Comparison of ENCODE assay signal across 16 cellular contexts in the genomic region with DNA sequence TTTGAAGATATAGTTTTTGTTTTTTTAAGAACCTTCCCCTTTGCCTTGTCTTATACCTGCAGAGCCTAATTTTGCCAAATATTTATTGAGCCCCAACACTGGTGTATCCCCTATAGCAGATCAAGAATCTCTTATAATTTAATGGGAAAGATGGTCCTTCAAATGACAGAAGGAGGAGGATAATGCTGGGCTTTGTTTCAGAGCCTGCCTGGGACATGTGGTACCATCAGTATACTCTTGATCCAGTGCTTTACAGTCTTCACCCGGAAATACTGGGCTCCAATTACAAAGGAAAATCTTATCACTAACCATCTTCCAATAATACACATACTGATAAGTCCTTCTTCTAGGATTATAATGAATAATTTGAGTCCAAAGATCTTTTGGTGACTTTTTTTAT.
A peak's percentile ranks its signal among the peaks of the same experiment; 100 is the strongest.
DNase-seq lines count a peak whose midpoint lies in the region; ATAC-seq and TF ChIP-seq lines count a peak whose summit lies in the region.
"Had no signal": no experiment of that assay in that cellular context is flagged by ENCODE, and none has a peak within 500 bp of the region (broad histone marks: within the 10 kb centered on the region; RNA-seq: fewer than 3 reads in every experiment).

No MANE protein-coding gene starts in this region.

- H2AFZ ChIP-seq in osteoblast (ENCODE audit: low read length), result no peak overlapping the region
- H2AFZ ChIP-seq: GM23338 had no signal

- POLR2A ChIA-PET in naive thymus-derived CD8-positive, alpha-beta T cell (lab: Charles Lee), result no interaction called here

- H3K4me2 ChIP-seq in osteoblast (ENCODE audit: insufficient read depth, low read length), result no peak overlapping the region
- H3K4me2 ChIP-seq: GM23338 had no signal

- CTCF ChIA-PET in activated CD8-positive, alpha-beta memory T cell treated with anti-CD3 and anti-CD28 coated beads, Interleukin-2, amount 10 ng/mL, durations not matched to agents 7 days and 5 days (lab: Charles Lee), result no interaction called here

- no peak overlapping the region for H3K4me3 ChIP-seq in osteoblast (ENCODE audit: insufficient read depth, low read length)
- H3K4me3 ChIP-seq: GM23338, Peyer's patch had no signal

- peak overlapping the region; percentile 79 for H3K27ac Mint-ChIP-seq in activated CD8-positive, alpha-beta memory T cell treated with anti-CD3 and anti-CD28 coated beads, Interleukin-2, amount 10 ng/mL, durations not matched to agents 7 days and 5 days
- no peak overlapping the region for H3K27ac Mint-ChIP-seq in naive thymus-derived CD8-positive, alpha-beta T cell
- H3K27ac Mint-ChIP-seq: CD4-positive, CD25-positive, alpha-beta regulatory T cell; GM23338 had no signal

- no peaks in the 10 kb centered on the region for H3K9me3 Mint-ChIP-seq in activated CD8-positive, alpha-beta memory T cell treated with anti-CD3 and anti-CD28 coated beads, Interleukin-2, amount 10 ng/mL, durations not matched to agents 7 days and 5 days (ENCODE audit: low read depth)
- H3K9me3 Mint-ChIP-seq in naive thymus-derived CD8-positive, alpha-beta T cell, result no peaks in the 10 kb centered on the region
- H3K9me3 Mint-ChIP-seq: IgD-negative memory B cell had no signal

- H3K27ac ChIP-seq in angular gyrus (ENCODE audit: low read depth, low read length) (peak overlapping the region; percentile 93), osteoblast (ENCODE audit: low read depth, low read length) (no peak overlapping the region)
- H3K27ac ChIP-seq: Peyer's patch had no signal

- H3K4me3 Mint-ChIP-seq in activated CD8-positive, alpha-beta memory T cell treated with anti-CD3 and anti-CD28 coated beads, Interleukin-2, amount 10 ng/mL, durations not matched to agents 7 days and 5 days, result no peak overlapping the region
- H3K4me3 Mint-ChIP-seq in naive thymus-derived CD8-positive, alpha-beta T cell, result no peak overlapping the region
- H3K4me3 Mint-ChIP-seq: CD4-positive, CD25-positive, alpha-beta regulatory T cell; GM23338; IgD-negative memory B cell had no signal

- no peaks in the 10 kb centered on the region for H3K79me2 ChIP-seq in osteoblast (ENCODE audit: insufficient read depth, low read length)

- peaks cover 43% of the 10 kb centered on the region for H3K36me3 Mint-ChIP-seq in activated CD8-positive, alpha-beta memory T cell treated with anti-CD3 and anti-CD28 coated beads, Interleukin-2, amount 10 ng/mL, durations not matched to agents 7 days and 5 days
- H3K36me3 Mint-ChIP-seq in naive thymus-derived CD8-positive, alpha-beta T cell, result no peaks in the 10 kb centered on the region
- H3K36me3 Mint-ChIP-seq: CD4-positive, CD25-positive, alpha-beta regulatory T cell had no signal

- no peaks in the 10 kb centered on the region for H3K4me1 ChIP-seq in osteoblast (ENCODE audit: insufficient read depth, low read length)

- no peak for TF ChIP-seq CTCF in osteoblast (IDR thresholded peaks at IDR 0.05; ENCODE audit: extremely low read depth, low read depth, low read length)

- no peaks in the 10 kb centered on the region for H3K36me3 ChIP-seq in osteoblast (ENCODE audit: insufficient read depth, low read length)
- H3K36me3 ChIP-seq: Peyer's patch had no signal

- no peaks in the 10 kb centered on the region for H3K27me3 Mint-ChIP-seq in activated CD8-positive, alpha-beta memory T cell treated with anti-CD3 and anti-CD28 coated beads, Interleukin-2, amount 10 ng/mL, durations not matched to agents 7 days and 5 days
- peaks cover 0 to 7% (median 0%) of the 10 kb centered on the region in 5 donors for H3K27me3 Mint-ChIP-seq in naive thymus-derived CD8-positive, alpha-beta T cell
- H3K27me3 Mint-ChIP-seq: IgD-negative memory B cell had no signal

- DNase-seq in activated CD8-positive, alpha-beta memory T cell treated with anti-CD3 and anti-CD28 coated beads, Interleukin-2, amount 10 ng/mL, durations not matched to agents 7 days and 5 days, result no peak
- no peak for DNase-seq in activated CD8-positive, alpha-beta memory T cell treated with anti-CD3 and anti-CD28 coated beads, Interleukin-2, amount 50 U/mL, for 4 hours
- peak; percentile 19 for DNase-seq in midbrain (lab: John Stamatoyannopoulos, UW)
- no peak for DNase-seq in erythroblast (lab: John Stamatoyannopoulos, UW)
- no peak for DNase-seq in osteoblast (ENCODE audit: insufficient read length, low spot score, missing footprints)
- no peak for DNase-seq in naive thymus-derived CD8-positive, alpha-beta T cell
- DNase-seq: CD4-positive, CD25-positive, alpha-beta regulatory T cell; DMS79 treated with DMSO at 0.1 percent for 48 hours; GDM1; NCI-H1417 treated with DMSO at 0.1 percent for 48 hours; NCI-H2029 treated with DMSO at 0.1 percent for 48 hours; NCI-H524; Peyer's patch had no signal

- ATAC-seq in activated CD8-positive, alpha-beta memory T cell treated with anti-CD3 and anti-CD28 coated beads, Interleukin-2, amount 10 ng/mL, durations not matched to agents 7 days and 5 days, result no peak
- no peak for ATAC-seq in naive thymus-derived CD8-positive, alpha-beta T cell
- ATAC-seq: GM23338 had no signal

- peaks cover 8% of the 10 kb centered on the region for H4K20me1 ChIP-seq in osteoblast (ENCODE audit: insufficient read depth, low read length)

- H3K9me3 ChIP-seq in osteoblast (ENCODE audit: low read depth, low read length), result no peaks in the 10 kb centered on the region
- H3K9me3 ChIP-seq: Peyer's patch had no signal

- H3K4me1 Mint-ChIP-seq in activated CD8-positive, alpha-beta memory T cell treated with anti-CD3 and anti-CD28 coated beads, Interleukin-2, amount 10 ng/mL, durations not matched to agents 7 days and 5 days, result peaks cover 63% of the 10 kb centered on the region
- H3K4me1 Mint-ChIP-seq in naive thymus-derived CD8-positive, alpha-beta T cell, result peaks cover 0 to 18% (median 2%) of the 10 kb centered on the region in 4 donors

- H3K27me3 ChIP-seq in osteoblast (ENCODE audit: insufficient read depth, low read length), result no peaks in the 10 kb centered on the region
- H3K27me3 ChIP-seq: Peyer's patch had no signal

- TF ChIP-seq POLR2A in erythroblast (IDR thresholded peaks at IDR 0.05; ENCODE audit: low read length), result no peak
